25 cellular contexts compared by ENCODE assay signal in the genomic region with DNA sequence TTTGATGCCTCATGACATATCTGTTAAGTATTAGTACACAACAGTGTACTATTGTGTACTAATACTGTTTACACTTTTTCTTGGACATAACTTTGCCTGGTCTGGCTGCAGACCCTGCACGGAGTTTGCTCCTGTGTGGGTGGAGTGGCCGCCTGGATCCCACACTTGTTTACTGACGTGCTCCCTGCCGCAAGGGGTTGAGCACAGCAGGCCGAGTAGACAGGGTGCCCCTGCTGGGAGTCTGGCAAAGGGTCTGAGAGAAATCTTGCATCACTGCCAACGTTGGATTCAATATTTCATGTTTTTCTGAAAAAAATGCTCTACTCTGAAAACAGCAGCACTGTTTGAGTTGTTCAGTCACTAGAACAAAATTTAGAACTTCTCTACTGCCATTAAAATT.
"Had no signal": no experiment of that assay in that cellular context is flagged by ENCODE, and none has a peak within 500 bp of the region (broad histone marks: within the 10 kb centered on the region; RNA-seq: fewer than 3 reads in every experiment).

No MANE protein-coding gene starts in this region.

- ATAC-seq: activated naive CD4-positive, alpha-beta T cell treated with anti-CD3 and anti-CD28 coated beads, Interleukin-2, amount 50 U/mL, for 72 hours; activated T-cell treated with anti-CD3 and anti-CD28 coated beads, Interleukin-2, amount 50 U/mL, for 72 hours; body of pancreas; foreskin keratinocyte; stimulated activated naive B cell treated with anti-CD40 and anti-IgM and Interleukin-4, amounts not matched to agents 10 μg/mL and 1 μg/mL and 100 μg/mL, for 72 hours had no signal

- H3K4me3 ChIP-seq: body of pancreas, esophagus muscularis mucosa, ovary, sigmoid colon, stomach, thyroid gland, upper lobe of left lung, vagina had no signal

- DNase-seq: activated CD4-positive, alpha-beta T cell treated with anti-CD3 and anti-CD28 coated beads for 36 hours; activated CD4-positive, CD25-positive, alpha-beta regulatory T cell; activated naive CD4-positive, alpha-beta T cell; activated T-cell treated with anti-CD3 and anti-CD28 coated beads for 4 hours; activated T-cell treated with anti-CD3 and anti-CD28 coated beads, Interleukin-2, amount 50 U/mL, for 72 hours; body of pancreas; dermis blood vessel endothelial cell; effector CD4-positive, alpha-beta T cell; foreskin keratinocyte; islet precursor cell; left ventricle myocardium superior; nephron progenitor cell; ovary; sigmoid colon; small intestine; stimulated activated CD4-positive, alpha-beta T cell treated with anti-CD3 and anti-CD28 coated beads, Interleukin-1b, Interleukin-23, amount 100 ng/mL, for 48 hours; stimulated activated naive B cell treated with anti-CD40 and anti-IgM and Interleukin-4, amounts not matched to agents 10 μg/mL and 1 μg/mL and 100 μg/mL, for 72 hours; stomach; thyroid gland; upper lobe of left lung had no signal

- FAIRE-seq: colon, small intestine had no signal

- H3K27me3 ChIP-seq: body of pancreas, esophagus muscularis mucosa, foreskin keratinocyte, neutrophil, ovary, sigmoid colon, stomach, thyroid gland, upper lobe of left lung, vagina had no signal

- H3K36me3 ChIP-seq: ovary, sigmoid colon, thyroid gland, upper lobe of left lung, vagina had no signal

- H3K4me1 ChIP-seq: body of pancreas, esophagus muscularis mucosa, foreskin keratinocyte, sigmoid colon, thyroid gland, upper lobe of left lung, vagina had no signal

- H3K27ac ChIP-seq: body of pancreas, esophagus muscularis mucosa, foreskin keratinocyte, neutrophil, ovary, sigmoid colon, stomach, thyroid gland, upper lobe of left lung, vagina had no signal

- H3K9me3 ChIP-seq: body of pancreas, esophagus muscularis mucosa, neutrophil, ovary, sigmoid colon, stomach, thyroid gland, upper lobe of left lung, vagina had no signal
